8 cellular contexts compared by ENCODE assay signal in the genomic region with DNA sequence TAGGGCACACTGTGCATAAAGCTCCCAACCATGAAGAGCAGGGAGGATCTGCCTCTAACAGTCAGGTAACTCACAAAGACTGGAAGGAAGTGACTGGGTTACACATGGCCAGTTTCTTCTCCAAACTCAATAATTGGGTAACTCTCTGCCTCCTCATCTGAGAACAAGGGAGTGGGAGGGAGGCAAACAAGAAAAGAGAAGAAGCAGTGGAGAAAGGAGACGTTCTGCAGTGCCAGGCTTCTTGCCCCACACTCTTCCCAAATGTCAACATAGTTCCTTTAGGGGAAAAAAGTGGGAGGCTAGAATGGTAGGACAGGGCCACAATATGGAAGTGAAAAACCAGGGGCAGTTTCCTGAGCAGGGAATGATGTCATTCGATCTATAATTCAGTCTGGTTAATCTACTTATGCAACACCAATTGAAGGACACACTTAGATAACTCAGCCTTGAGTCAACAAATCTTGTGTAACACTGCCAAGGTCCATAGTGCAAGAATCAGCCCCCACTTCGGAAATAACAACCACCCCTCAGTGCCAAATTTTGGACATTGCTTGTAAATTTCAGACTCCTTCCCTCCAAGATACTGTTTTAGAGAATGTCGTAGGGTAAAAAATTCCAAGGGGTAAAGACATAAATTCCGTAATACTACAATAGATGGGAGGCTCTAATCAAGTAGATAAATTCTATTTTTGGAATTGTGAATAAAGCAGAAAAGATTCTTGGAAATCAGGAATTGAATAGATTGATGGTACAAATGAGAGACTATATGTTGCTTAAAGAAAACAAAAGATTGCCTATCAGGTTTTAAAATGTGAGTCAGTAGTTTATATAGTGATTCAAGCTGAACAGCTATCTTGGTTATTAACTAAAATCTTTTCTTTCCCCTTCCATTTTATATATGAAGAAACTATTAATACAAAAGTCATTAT.
A peak's percentile ranks its signal among the peaks of the same experiment; 100 is the strongest.
DNase-seq lines count a peak whose midpoint lies in the region; ATAC-seq and TF ChIP-seq lines count a peak whose summit lies in the region.
"Had no signal": no experiment of that assay in that cellular context is flagged by ENCODE, and none has a peak within 500 bp of the region (broad histone marks: within the 10 kb centered on the region; RNA-seq: fewer than 3 reads in every experiment).

No MANE protein-coding gene starts in this region.

- no peaks in the 10 kb centered on the region for H3K27me3 Mint-ChIP-seq in stimulated activated memory B cell treated with anti-CD40 and anti-IgM and Interleukin-4, amounts not matched to agents 10 μg/mL and 1 μg/mL and 100 μg/mL, for 72 hours

- H3K27ac Mint-ChIP-seq in stimulated activated memory B cell treated with anti-CD40 and anti-IgM and Interleukin-4, amounts not matched to agents 10 μg/mL and 1 μg/mL and 100 μg/mL, for 72 hours, result peak overlapping the region; percentile 3
- H3K27ac Mint-ChIP-seq: T-helper 1 cell treated with Interleukin-12 subunit alpha and Interleukin-12 subunit beta and Interleukin-4 antibody, amounts not matched to agents 30 μg/mL and 1 μg/mL, for 36 hours had no signal

- peaks cover 89% of the 10 kb centered on the region for H3K4me1 Mint-ChIP-seq in stimulated activated memory B cell treated with anti-CD40 and anti-IgM and Interleukin-4, amounts not matched to agents 10 μg/mL and 1 μg/mL and 100 μg/mL, for 72 hours

- no peak overlapping the region for H3K4me3 Mint-ChIP-seq in stimulated activated memory B cell treated with anti-CD40 and anti-IgM and Interleukin-4, amounts not matched to agents 10 μg/mL and 1 μg/mL and 100 μg/mL, for 72 hours
- H3K4me3 Mint-ChIP-seq: T-helper 1 cell treated with Interleukin-12 subunit alpha and Interleukin-12 subunit beta and Interleukin-4 antibody, amounts not matched to agents 30 μg/mL and 1 μg/mL, for 36 hours had no signal

- no peaks in the 10 kb centered on the region for H3K36me3 Mint-ChIP-seq in stimulated activated memory B cell treated with anti-CD40 and anti-IgM and Interleukin-4, amounts not matched to agents 10 μg/mL and 1 μg/mL and 100 μg/mL, for 72 hours

- peak; percentile 57 for DNase-seq in HT-29 (ENCODE audit: low spot score)
- no peak for DNase-seq in left ventricle myocardium superior
- DNase-seq in NCI-H1417 treated with DMSO at 0.1 percent for 48 hours (lab: John Stamatoyannopoulos, UW), result no peak
- DNase-seq in KG1 (lab: John Stamatoyannopoulos, UW), result no peak

- ATAC-seq in SK-N-SH treated with all-trans-retinoic acid at 6 μM for 48 hours (peak; percentile 7; the same call in 2 of the 3 replicates), left ventricle myocardium superior (peak; percentile 33), GM21390 (IDR thresholded peaks at IDR 0.05; ENCODE audit: unreplicated experiment) (no peak)
- peak; percentile 87 for ATAC-seq in stimulated activated memory B cell treated with anti-CD40 and anti-IgM and Interleukin-4, amounts not matched to agents 10 μg/mL and 1 μg/mL and 100 μg/mL, for 72 hours

- H3K9me3 Mint-ChIP-seq in stimulated activated memory B cell treated with anti-CD40 and anti-IgM and Interleukin-4, amounts not matched to agents 10 μg/mL and 1 μg/mL and 100 μg/mL, for 72 hours, result no peaks in the 10 kb centered on the region
- H3K9me3 Mint-ChIP-seq: T-helper 1 cell treated with Interleukin-12 subunit alpha and Interleukin-12 subunit beta and Interleukin-4 antibody, amounts not matched to agents 30 μg/mL and 1 μg/mL, for 36 hours had no signal

- intact Hi-C loops in left ventricle myocardium superior (cut with micrococcal nuclease), result no loop called here

TF ChIP-seq in SK-N-SH treated with all-trans-retinoic acid at 6 μM for 48 hours, 23 proteins besides CTCF, POLR2A, EP300 and RAD21:
- TF ChIP-seq CSDC2 (CRISPR knock-in tag; IDR thresholded peaks at IDR 0.05) (peak; percentile 91), ZNF8 (CRISPR knock-in tag; IDR thresholded peaks at IDR 0.05) (no peak), ZFP3 (CRISPR knock-in tag; IDR thresholded peaks at IDR 0.05) (peak; percentile 63; the same call in 1 of the 2 replicates), ARNTL (CRISPR knock-in tag; IDR thresholded peaks at IDR 0.05; ENCODE audit: borderline replicate concordance, low read depth) (no peak), ZFP30 (CRISPR knock-in tag; IDR thresholded peaks at IDR 0.05) (no peak), BACH2 (CRISPR knock-in tag; IDR thresholded peaks at IDR 0.05; ENCODE audit: borderline replicate concordance) (no peak), ESRRG (CRISPR knock-in tag; IDR thresholded peaks at IDR 0.05) (no peak), POU6F1 (CRISPR knock-in tag; IDR thresholded peaks at IDR 0.05; ENCODE audit: borderline replicate concordance, low read depth) (peak; percentile 42; the same call in 1 of the 2 replicates), RARB (CRISPR knock-in tag; IDR thresholded peaks at IDR 0.05) (no peak), ISL1 (CRISPR knock-in tag; IDR thresholded peaks at IDR 0.05) (peak; percentile 83), ZC3H10 (CRISPR knock-in tag; IDR thresholded peaks at IDR 0.05) (no peak), TOX (CRISPR knock-in tag; IDR thresholded peaks at IDR 0.05; ENCODE audit: borderline replicate concordance) (no peak), CREB5 (CRISPR knock-in tag; IDR thresholded peaks at IDR 0.05; ENCODE audit: low read depth) (peak; percentile 78), ZNF70 (CRISPR knock-in tag; IDR thresholded peaks at IDR 0.05) (no peak), TSHZ2 (CRISPR knock-in tag; IDR thresholded peaks at IDR 0.05) (no peak), SNAI2 (CRISPR knock-in tag; IDR thresholded peaks at IDR 0.05) (0 out of 2 replicates have a peak, but pooled peaks have one; percentile 39), ZNF565 (CRISPR knock-in tag; conservative IDR thresholded peaks at IDR 0.05; ENCODE audit: low read depth) (no peak)
- TF ChIP-seq, protein P1, sequence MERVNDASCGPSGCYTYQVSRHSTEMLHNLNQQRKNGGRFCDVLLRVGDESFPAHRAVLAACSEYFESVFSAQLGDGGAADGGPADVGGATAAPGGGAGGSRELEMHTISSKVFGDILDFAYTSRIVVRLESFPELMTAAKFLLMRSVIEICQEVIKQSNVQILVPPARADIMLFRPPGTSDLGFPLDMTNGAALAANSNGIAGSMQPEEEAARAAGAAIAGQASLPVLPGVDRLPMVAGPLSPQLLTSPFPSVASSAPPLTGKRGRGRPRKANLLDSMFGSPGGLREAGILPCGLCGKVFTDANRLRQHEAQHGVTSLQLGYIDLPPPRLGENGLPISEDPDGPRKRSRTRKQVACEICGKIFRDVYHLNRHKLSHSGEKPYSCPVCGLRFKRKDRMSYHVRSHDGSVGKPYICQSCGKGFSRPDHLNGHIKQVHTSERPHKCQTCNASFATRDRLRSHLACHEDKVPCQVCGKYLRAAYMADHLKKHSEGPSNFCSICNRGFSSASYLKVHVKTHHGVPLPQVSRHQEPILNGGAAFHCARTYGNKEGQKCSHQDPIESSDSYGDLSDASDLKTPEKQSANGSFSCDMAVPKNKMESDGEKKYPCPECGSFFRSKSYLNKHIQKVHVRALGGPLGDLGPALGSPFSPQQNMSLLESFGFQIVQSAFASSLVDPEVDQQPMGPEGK (CRISPR knock-in tag; IDR thresholded peaks at IDR 0.05; ENCODE audit: borderline replicate concordance), result peak; percentile 97
